8 cellular contexts compared by ENCODE assay signal in the genomic region with DNA sequence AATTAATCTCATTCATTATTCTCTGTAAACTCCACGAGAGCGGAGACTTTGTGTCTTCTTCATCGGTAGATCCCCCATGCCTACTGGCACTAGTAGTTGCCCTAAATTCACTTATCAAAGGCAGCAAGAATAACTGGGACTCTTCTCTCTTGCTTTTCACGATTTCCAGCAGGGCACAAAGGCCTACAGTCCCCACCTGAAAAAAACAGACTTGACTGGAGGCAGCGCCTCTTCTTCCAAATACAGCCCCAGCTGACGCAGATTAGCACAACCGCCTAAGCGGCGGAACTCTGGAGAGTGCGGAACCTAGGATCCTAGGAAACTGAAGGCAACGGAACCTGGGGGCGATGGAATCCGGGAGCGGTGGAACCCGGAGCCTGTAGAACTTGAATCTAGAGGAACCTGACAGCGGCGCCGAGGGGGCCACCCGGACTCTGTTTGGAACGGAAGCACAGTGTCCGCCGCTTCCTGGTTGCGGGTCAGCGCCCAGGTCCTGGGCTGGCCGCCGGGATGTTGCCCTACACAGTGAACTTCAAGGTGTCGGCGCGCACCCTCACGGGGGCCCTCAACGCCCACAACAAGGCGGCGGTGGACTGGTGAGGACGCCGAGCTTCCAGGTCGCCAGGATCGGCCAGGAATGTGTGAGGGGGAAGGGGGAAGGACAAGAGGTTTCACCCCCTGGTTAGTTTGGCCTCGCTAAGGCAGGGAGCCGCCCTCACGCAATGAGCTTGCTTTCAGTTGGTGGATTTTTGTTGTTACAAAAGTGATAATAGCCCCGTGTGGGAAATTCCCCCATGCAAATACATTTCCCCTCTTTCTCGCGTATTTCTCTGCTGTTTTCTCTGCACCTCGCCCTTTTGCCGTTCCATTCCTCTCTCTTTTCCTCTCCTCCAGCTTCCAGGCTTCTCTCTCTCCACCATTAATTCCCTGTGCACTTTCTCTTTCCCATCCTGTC. TPM values are rescaled to one million over a fixed set of nuclear protein-coding genes. Genes with fewer than 3 reads are reported as not detected.
A peak's percentile ranks its signal among the peaks of the same experiment; 100 is the strongest.
DNase-seq lines count a peak whose midpoint lies in the region; ATAC-seq and TF ChIP-seq lines count a peak whose summit lies in the region.

A gene with protein sequence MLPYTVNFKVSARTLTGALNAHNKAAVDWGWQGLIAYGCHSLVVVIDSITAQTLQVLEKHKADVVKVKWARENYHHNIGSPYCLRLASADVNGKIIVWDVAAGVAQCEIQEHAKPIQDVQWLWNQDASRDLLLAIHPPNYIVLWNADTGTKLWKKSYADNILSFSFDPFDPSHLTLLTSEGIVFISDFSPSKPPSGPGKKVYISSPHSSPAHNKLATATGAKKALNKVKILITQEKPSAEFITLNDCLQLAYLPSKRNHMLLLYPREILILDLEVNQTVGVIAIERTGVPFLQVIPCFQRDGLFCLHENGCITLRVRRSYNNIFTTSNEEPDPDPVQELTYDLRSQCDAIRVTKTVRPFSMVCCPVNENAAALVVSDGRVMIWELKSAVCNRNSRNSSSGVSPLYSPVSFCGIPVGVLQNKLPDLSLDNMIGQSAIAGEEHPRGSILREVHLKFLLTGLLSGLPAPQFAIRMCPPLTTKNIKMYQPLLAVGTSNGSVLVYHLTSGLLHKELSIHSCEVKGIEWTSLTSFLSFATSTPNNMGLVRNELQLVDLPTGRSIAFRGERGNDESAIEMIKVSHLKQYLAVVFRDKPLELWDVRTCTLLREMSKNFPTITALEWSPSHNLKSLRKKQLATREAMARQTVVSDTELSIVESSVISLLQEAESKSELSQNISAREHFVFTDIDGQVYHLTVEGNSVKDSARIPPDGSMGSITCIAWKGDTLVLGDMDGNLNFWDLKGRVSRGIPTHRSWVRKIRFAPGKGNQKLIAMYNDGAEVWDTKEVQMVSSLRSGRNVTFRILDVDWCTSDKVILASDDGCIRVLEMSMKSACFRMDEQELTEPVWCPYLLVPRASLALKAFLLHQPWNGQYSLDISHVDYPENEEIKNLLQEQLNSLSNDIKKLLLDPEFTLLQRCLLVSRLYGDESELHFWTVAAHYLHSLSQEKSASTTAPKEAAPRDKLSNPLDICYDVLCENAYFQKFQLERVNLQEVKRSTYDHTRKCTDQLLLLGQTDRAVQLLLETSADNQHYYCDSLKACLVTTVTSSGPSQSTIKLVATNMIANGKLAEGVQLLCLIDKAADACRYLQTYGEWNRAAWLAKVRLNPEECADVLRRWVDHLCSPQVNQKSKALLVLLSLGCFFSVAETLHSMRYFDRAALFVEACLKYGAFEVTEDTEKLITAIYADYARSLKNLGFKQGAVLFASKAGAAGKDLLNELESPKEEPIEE (plus strand): TSS at position 452 of the 955 bp plus-strand sequence. CDS start 59 bp downstream, at position 511.

- WGBS in prostate gland = 4% methylated on average over 45 of the region's 45 CpGs

- peak within 1 kb of the TSS; percentile 60 to 68 for H3K4me3 ChIP-seq in prostate gland

- peak within 1 kb of the TSS; percentile 99 for H3K27ac Mint-ChIP-seq in T-helper 17 cell

- H3K36me3 ChIP-seq in prostate gland = no peaks in the 10 kb centered on the region

- TF ChIP-seq CTCF in prostate gland (IDR thresholded peaks at IDR 0.05) = peak in 1 of 4 experiments; percentile 12

- H3K9me3 ChIP-seq in T-helper 17 cell (ENCODE audit: control insufficient read depth, low read length, poor library complexity, severe bottlenecking) = no peaks in the 10 kb centered on the region
- no peaks in the 10 kb centered on the region for H3K9me3 ChIP-seq in prostate gland

- TF ChIP-seq POLR2A in prostate gland (IDR thresholded peaks at IDR 0.05) = peak; percentile 32

- H3K27ac ChIP-seq in angular gyrus (ENCODE audit: low read depth, low read length) (peak within 1 kb of the TSS; percentile 54), prostate gland (peak within 1 kb of the TSS; percentile 66 to 79)

- H3K4me1 ChIP-seq in prostate gland (replicated peaks) = no peaks in the 10 kb centered on the region

- H3K4me1 Mint-ChIP-seq in T-helper 17 cell = peaks cover 43% of the 10 kb centered on the region

- ATAC-seq in GM18498 (IDR thresholded peaks at IDR 0.05; ENCODE audit: unreplicated experiment) (peak; percentile 98), HG02870 (IDR thresholded peaks at IDR 0.05; ENCODE audit: unreplicated experiment) (peak; percentile 91), T-helper 17 cell (peak; percentile 93), left ventricle myocardium superior (peak; percentile 100)

- H3K27me3 Mint-ChIP-seq in T-helper 17 cell = no peaks in the 10 kb centered on the region

- intact Hi-C loops in left ventricle myocardium superior (cut with micrococcal nuclease) = no loop called here
- intact Hi-C loops in prostate gland (cut with DNase I) = no loop called here

- DNase-seq in NCI-H146 (lab: John Stamatoyannopoulos, UW) (peak; percentile 95), T-helper 17 cell (peak; percentile 33 to 47 (median 39)), left ventricle myocardium superior (peak; percentile 92), prostate gland (ENCODE audit: low spot score) (peak; percentile 79), ureter (ENCODE audit: low spot score) (peak; percentile 92)

- peaks cover 7% of the 10 kb centered on the region for H3K36me3 Mint-ChIP-seq in T-helper 17 cell (ENCODE audit: low read depth)

- peak within 1 kb of the TSS; percentile 100 for H3K4me3 Mint-ChIP-seq in T-helper 17 cell

- no peaks in the 10 kb centered on the region for H3K27me3 ChIP-seq in prostate gland (replicated peaks; ENCODE audit: insufficient read depth)

RNA-seq across cellular contexts. Expression of the gene that starts here (rescaled TPM):
- 10 to 100 TPM; 31.6 to 35.3 TPM for total RNA-seq in T-helper 17 cell
- total RNA-seq in left ventricle myocardium superior = 13.0 TPM
- total RNA-seq in prostate gland = 10 to 100 TPM; 39.8 to 55.7 TPM
- 99.6 TPM for total RNA-seq in ureter

Comparison
In these comparisons a context has a peak if more than half of its experiments do, and no peak if none do; other contexts are left out.
1. Peak in every context shown above with its lines: DNase-seq, ATAC-seq, H3K4me3 ChIP-seq and H3K27ac ChIP-seq.
2. DNase-seq: peak in every context shown above with its lines; median percentile 95 in NCI-H146; 92 in left ventricle myocardium superior; 92 in ureter; 79 in prostate gland; 39 in T-helper 17 cell.